13 cellular contexts compared by ENCODE assay signal in genomic region chr2:43340066-43340465, GRCh38.
A peak's percentile ranks its signal among the peaks of the same experiment; 100 is the strongest.
DNase-seq lines count a peak whose midpoint lies in the region; ATAC-seq and TF ChIP-seq lines count a peak whose summit lies in the region.
"Had no signal": no experiment of that assay in that cellular context is flagged by ENCODE, and none has a peak within 500 bp of the region (broad histone marks: within the 10 kb centered on the region; RNA-seq: fewer than 3 reads in every experiment).

No MANE protein-coding gene starts in this region.

- intact Hi-C loops in heart left ventricle (cut with DNase I) (loop anchor here in 2 of 10 donors (10.0 kb wide), 2 partner anchors 65 to 125 kb away; no protein-coding TSS in a partner anchor), left cardiac atrium (cut with DNase I) (no loop called here), tibial artery (cut with DNase I; ENCODE audit: low total_unique reads) (loop anchor here (10.0 kb wide), 1 partner anchor 55 kb away; no protein-coding TSS in a partner anchor)

- no peaks in the 10 kb centered on the region for H3K9me3 ChIP-seq in heart left ventricle
- H3K9me3 ChIP-seq in mesodermal cell (ENCODE audit: control insufficient read depth, low read length), result no peaks in the 10 kb centered on the region
- no peaks in the 10 kb centered on the region for H3K9me3 ChIP-seq in tibial artery

- ATAC-seq in heart left ventricle (no peak), left cardiac atrium (no peak), HG03175 (IDR thresholded peaks at IDR 0.05; ENCODE audit: unreplicated experiment) (no peak)

- TF ChIP-seq CTCF in heart left ventricle (IDR thresholded peaks at IDR 0.05) (no peak), choroid plexus epithelial cell (conservative IDR thresholded peaks at IDR 0.05; ENCODE audit: low read depth, low read length) (no peak), tibial artery (IDR thresholded peaks at IDR 0.05) (no peak)

- H3K4me1 ChIP-seq in heart left ventricle (peaks cover 11 to 61% (median 52%) of the 10 kb centered on the region in 12 donors), mesodermal cell (ENCODE audit: control insufficient read depth, insufficient read depth, low read length, poor library complexity, severe bottlenecking) (peaks cover 50% of the 10 kb centered on the region), tibial artery (peaks cover 3 to 73% (median 52%) of the 10 kb centered on the region in 4 donors)

- no peak overlapping the region for H3K4me3 ChIP-seq in heart left ventricle
- H3K4me3 ChIP-seq in choroid plexus epithelial cell (ENCODE audit: low read depth, low read length), result no peak overlapping the region
- H3K4me3 ChIP-seq in mesodermal cell (ENCODE audit: extremely low read depth, insufficient read depth, low read length, poor library complexity, severe bottlenecking), result no peak overlapping the region
- no peak overlapping the region for H3K4me3 ChIP-seq in tibial artery

- H3K27ac ChIP-seq in heart left ventricle (peak overlapping the region in 11 of 12 donors; percentile 8 to 88 (median 65)), mesodermal cell (ENCODE audit: low read depth, low read length, severe bottlenecking) (peak overlapping the region; percentile 82), tibial artery (peak overlapping the region; percentile 76 to 83)

- peaks cover 0 to 7% (median 0%) of the 10 kb centered on the region in 9 donors for H3K36me3 ChIP-seq in heart left ventricle
- H3K36me3 ChIP-seq in mesodermal cell (ENCODE audit: control insufficient read depth, insufficient read depth, low read length), result no peaks in the 10 kb centered on the region
- no peaks in the 10 kb centered on the region for H3K36me3 ChIP-seq in tibial artery

- DNase-seq in heart left ventricle, result no peak
- no peak for DNase-seq in left cardiac atrium
- DNase-seq in choroid plexus epithelial cell (ENCODE audit: low read depth), result peak; percentile 43
- DNase-seq in tibial artery, result no peak
- DNase-seq in mesenteric fat pad (ENCODE audit: low spot score), result no peak
- DNase-seq in OCI-M1 (lab: John Stamatoyannopoulos, UW), result no peak
- DNase-seq: activated CD4-positive, alpha-beta T cell treated with anti-CD3 and anti-CD28 coated beads, Interleukin-2, amount 10 ng/mL, durations not matched to agents 7 days and 5 days; activated effector memory CD4-positive, alpha-beta T cell treated with anti-CD3 and anti-CD28 coated beads, Interleukin-2, amount 50 U/mL, for 16 hours; DMS 273 treated with DMSO at 0.1 percent for 48 hours; glutamatergic neuron; NCI-H187 treated with DMSO at 0.1 percent for 48 hours had no signal

- H3K27me3 ChIP-seq in heart left ventricle, result no peaks in the 10 kb centered on the region
- H3K27me3 ChIP-seq in tibial artery, result no peaks in the 10 kb centered on the region

- TF ChIP-seq POLR2A in heart left ventricle (IDR thresholded peaks at IDR 0.05), result no peak

- 89 to 94% (median 93%) methylated on average over 2 of the region's 2 CpGs for WGBS in heart left ventricle, 4 donors
- WGBS in mesodermal cell (ENCODE audit: insufficient coverage in 2 of 2), 2 experiments, result 90 to 100% methylated on average over 1 to 2 of the region's 2 CpGs
